13 cellular contexts compared by ENCODE assay signal in genomic region chr16:67234180-67234597, GRCh38. TPM values are rescaled to one million over a fixed set of nuclear protein-coding genes. Genes with fewer than 3 reads are reported as not detected.
"Had no signal": no experiment of that assay in that cellular context is flagged by ENCODE, and none has a peak within 500 bp of the region (broad histone marks: within the 10 kb centered on the region; RNA-seq: fewer than 3 reads in every experiment).

No MANE protein-coding gene starts in this region.

- H3K27me3 Mint-ChIP-seq: activated naive CD8-positive, alpha-beta T cell treated with anti-CD3 and anti-CD28 coated beads, Interleukin-2, amount 50 U/mL, for 24 hours; naive thymus-derived CD8-positive, alpha-beta T cell had no signal

- H3K27ac Mint-ChIP-seq: activated naive CD8-positive, alpha-beta T cell treated with anti-CD3 and anti-CD28 coated beads, Interleukin-2, amount 50 U/mL, for 24 hours; T-helper 2 cell treated with Interferon-gamma antibody and Interleukin-4, amounts not matched to agents 5 μg/mL and 100 μg/mL, for 36 hours had no signal

- H3K4me2 ChIP-seq: smooth muscle cell had no signal

- H3K9me3 ChIP-seq: ascending aorta, right atrium auricular region, tibial artery, vagina had no signal

- ATAC-seq: activated CD4-positive, CD25-positive, alpha-beta regulatory T cell treated with anti-CD3 and anti-CD28 coated beads, Interleukin-2, amount 50 U/mL, for 24 hours; activated naive CD8-positive, alpha-beta T cell treated with anti-CD3 and anti-CD28 coated beads, Interleukin-2, amount 50 U/mL, for 24 hours; foreskin keratinocyte; naive thymus-derived CD8-positive, alpha-beta T cell; stimulated activated effector memory CD8-positive, alpha-beta T cell treated with anti-CD3 and anti-CD28 coated beads, Interleukin-12 subunit alpha, Interleukin-12 subunit beta, amount 100 ng/mL, for 72 hours had no signal

- H3K27me3 ChIP-seq: ascending aorta, foreskin keratinocyte, right atrium auricular region, tibial artery, vagina had no signal

- H3K4me3 Mint-ChIP-seq: activated naive CD8-positive, alpha-beta T cell treated with anti-CD3 and anti-CD28 coated beads, Interleukin-2, amount 50 U/mL, for 24 hours; naive thymus-derived CD8-positive, alpha-beta T cell; stimulated activated effector memory CD8-positive, alpha-beta T cell treated with anti-CD3 and anti-CD28 coated beads, Interleukin-12 subunit alpha, Interleukin-12 subunit beta, amount 100 ng/mL, for 72 hours; T-helper 2 cell treated with Interferon-gamma antibody and Interleukin-4, amounts not matched to agents 5 μg/mL and 100 μg/mL, for 36 hours had no signal

- DNase-seq: activated CD4-positive, alpha-beta T cell treated with anti-CD3 and anti-CD28 coated beads, Interleukin-2, amount 50 U/mL, for 4 hours; activated naive CD8-positive, alpha-beta T cell treated with anti-CD3 and anti-CD28 coated beads, Interleukin-2, amount 50 U/mL, for 24 hours; foreskin keratinocyte; mammary epithelial cell; tibial artery had no signal

- H3K27ac ChIP-seq: ascending aorta, foreskin keratinocyte, right atrium auricular region, tibial artery, vagina had no signal

- H3K4me1 ChIP-seq: ascending aorta, right atrium auricular region, tibial artery, vagina had no signal

- H3K9me3 Mint-ChIP-seq: activated naive CD8-positive, alpha-beta T cell treated with anti-CD3 and anti-CD28 coated beads, Interleukin-2, amount 50 U/mL, for 24 hours; naive thymus-derived CD8-positive, alpha-beta T cell; stimulated activated effector memory CD8-positive, alpha-beta T cell treated with anti-CD3 and anti-CD28 coated beads, Interleukin-12 subunit alpha, Interleukin-12 subunit beta, amount 100 ng/mL, for 72 hours; T-helper 2 cell treated with Interferon-gamma antibody and Interleukin-4, amounts not matched to agents 5 μg/mL and 100 μg/mL, for 36 hours had no signal

RNA-seq across cellular contexts. Expression of gene ELMO3, which starts 35.3 kb away (rescaled TPM):
- total RNA-seq: ascending aorta had no signal
